In genomic region chr17:41529491-41529915, GRCh38 we compare ENCODE assay signal across 11 cellular contexts. TPM values are rescaled to one million over a fixed set of nuclear protein-coding genes. Genes with fewer than 3 reads are reported as not detected.
DNase-seq lines count a peak whose midpoint lies in the region; ATAC-seq and TF ChIP-seq lines count a peak whose summit lies in the region.
"Had no signal": no experiment of that assay in that cellular context is flagged by ENCODE, and none has a peak within 500 bp of the region (broad histone marks: within the 10 kb centered on the region; RNA-seq: fewer than 3 reads in every experiment).

No MANE protein-coding gene starts in this region.

- no peak overlapping the region for H2BK120ac ChIP-seq in neuronal stem cell (ENCODE audit: low read depth, low read length)

- H3K36me3 ChIP-seq in mammary epithelial cell (ENCODE audit: insufficient read depth, low read length) (no peaks in the 10 kb centered on the region), neuronal stem cell (replicated peaks in 1 of 2; ENCODE audit: control insufficient read depth in 2 of 2, insufficient read depth in 2 of 2, low read length in 2 of 2) (peaks cover 0 to 7% of the 10 kb centered on the region in 2 donors), H7 (replicated peaks; ENCODE audit: control insufficient read depth, insufficient read depth, low read length) (peaks cover 2% of the 10 kb centered on the region)

- H3K4me2 ChIP-seq in mammary epithelial cell (ENCODE audit: insufficient read depth, low read depth, low read length) = peak overlapping the region; percentile 2
- H3K4me2 ChIP-seq in neuronal stem cell (ENCODE audit: insufficient read depth, low read length, poor library complexity, severe bottlenecking) = no peak overlapping the region

- peak overlapping the region; percentile 67 for H3K27ac ChIP-seq in mammary epithelial cell (ENCODE audit: insufficient read depth, low read depth, low read length)
- peak overlapping the region; percentile 61 for H3K27ac ChIP-seq in neuronal stem cell (replicated peaks; ENCODE audit: low read length)

- H3K18ac ChIP-seq in neuronal stem cell (ENCODE audit: low read length) = peak overlapping the region; percentile 81

- no peak overlapping the region for H3K4ac ChIP-seq in neuronal stem cell (ENCODE audit: low read length)

- CTCF ChIA-PET in mammary epithelial cell (lab: Charles Lee; ENCODE audit: low non-redundant PET) = no interaction called here

- H3K9me3 ChIP-seq in mammary epithelial cell (replicated peaks; ENCODE audit: insufficient read depth, low read length) (no peaks in the 10 kb centered on the region), neuronal stem cell (replicated peaks in 1 of 2; ENCODE audit: control insufficient read depth in 2 of 2, insufficient read depth in 1 of 2, low read depth in 1 of 2, low read length in 2 of 2) (no peaks in the 10 kb centered on the region)

- peak overlapping the region; percentile 59 for H2BK12ac ChIP-seq in neuronal stem cell (ENCODE audit: low read length)

- H2BK15ac ChIP-seq in neuronal stem cell (ENCODE audit: low read length) = peak overlapping the region; percentile 76

- H2AK5ac ChIP-seq in neuronal stem cell (ENCODE audit: low read depth, low read length) = peak overlapping the region; percentile 56

- H3K4me3 ChIP-seq in mammary epithelial cell (replicated peaks in 1 of 3; ENCODE audit: insufficient read depth in 1 of 3, low read depth in 2 of 3, low read length in 3 of 3) (no peak overlapping the region), neuronal stem cell (ENCODE audit: low read length in 2 of 2) (no peak overlapping the region), H7 (ENCODE audit: insufficient read depth, low read depth, low read length) (no peak overlapping the region)

- no peak overlapping the region for H2BK5ac ChIP-seq in neuronal stem cell (ENCODE audit: low read length)

- no peak for ATAC-seq in GM21447 (IDR thresholded peaks at IDR 0.05; ENCODE audit: unreplicated experiment)
- ATAC-seq in GM21515 (IDR thresholded peaks at IDR 0.05; ENCODE audit: unreplicated experiment) = no peak

- H3K4me1 ChIP-seq in mammary epithelial cell (ENCODE audit: insufficient read depth, low read length) (peaks cover 24% of the 10 kb centered on the region), neuronal stem cell (ENCODE audit: control insufficient read depth in 2 of 2, insufficient read depth in 1 of 2, low read depth in 1 of 2, low read length in 2 of 2) (peaks cover 0 to 19% of the 10 kb centered on the region in 2 donors)

- no peak overlapping the region for H3K14ac ChIP-seq in neuronal stem cell (ENCODE audit: low read length)

- no peak overlapping the region for H4K8ac ChIP-seq in neuronal stem cell (ENCODE audit: low read depth, low read length)

- H3K27me3 ChIP-seq in mammary epithelial cell (ENCODE audit: insufficient read depth, low read length) (no peaks in the 10 kb centered on the region), neuronal stem cell (ENCODE audit: control insufficient read depth in 3 of 3, insufficient read depth in 3 of 3, low read depth in 1 of 3, low read length in 3 of 3) (peaks cover 0 to 71% (median 0%) of the 10 kb centered on the region in 3 experiments), H7 (ENCODE audit: control insufficient read depth, insufficient read depth, low read length) (peaks cover 14% of the 10 kb centered on the region; the same call in 1 of the 2 replicates)

- DNase-seq in DMS153 treated with DMSO at 0.1 percent for 48 hours (lab: John Stamatoyannopoulos, UW; ENCODE audit: unreplicated experiment) = peak; percentile 81
- DNase-seq in MV-4-11 (lab: John Stamatoyannopoulos, UW) = peak; percentile 48
- no peak for DNase-seq in mammary epithelial cell
- no peak for DNase-seq in neuronal stem cell (ENCODE audit: low spot score)
- DNase-seq in A172 (ENCODE audit: low spot score) = no peak
- DNase-seq in H7 = no peak
- DNase-seq: activated CD8-positive, alpha-beta memory T cell treated with anti-CD3 and anti-CD28 coated beads, Interleukin-2, amount 50 U/mL, for 4 hours; occipital lobe had no signal

- no peak overlapping the region for H3K9ac ChIP-seq in mammary epithelial cell (ENCODE audit: insufficient read depth, low read length)
- no peak overlapping the region for H3K9ac ChIP-seq in neuronal stem cell (ENCODE audit: low read depth, low read length, poor library complexity)

- H4K20me1 ChIP-seq in mammary epithelial cell (ENCODE audit: insufficient read depth, low read length) = no peaks in the 10 kb centered on the region

- BruUV-seq in mammary epithelial cell (replicated peaks; lab: Mats Ljungman, UMichigan) = no TSS peak

- dilution Hi-C loops in mammary epithelial cell (cut with HindIII; ENCODE audit: low sequenced_read_pairs) = no loop called here

- H2AFZ ChIP-seq in mammary epithelial cell (ENCODE audit: low read depth, low read length) (no peak overlapping the region), neuronal stem cell (ENCODE audit: low read length) (no peak overlapping the region)

- intact Hi-C loops in mammary epithelial cell (cut with micrococcal nuclease) = no loop called here

- no peak overlapping the region for H4K91ac ChIP-seq in neuronal stem cell (ENCODE audit: low read depth, low read length, poor library complexity)

- peaks cover 3% of the 10 kb centered on the region for H3K79me1 ChIP-seq in neuronal stem cell (ENCODE audit: low read depth, low read length)

- no peaks in the 10 kb centered on the region for H3K79me2 ChIP-seq in mammary epithelial cell (ENCODE audit: insufficient read depth, low read length)

- H3K23ac ChIP-seq in neuronal stem cell (ENCODE audit: low read depth, low read length, poor library complexity) = no peak overlapping the region

- TF ChIP-seq CTCF in mammary epithelial cell (conservative IDR thresholded peaks at IDR 0.05 in 1 of 2, IDR thresholded peaks at IDR 0.05 in 1 of 2; ENCODE audit: extremely low read depth in 1 of 2, insufficient read depth in 1 of 2, low read depth in 1 of 2, low read length in 2 of 2) = no peak

- in situ Hi-C loops in mammary epithelial cell (cut with MboI; ENCODE audit: low sequenced_read_pairs in 2 of 2) = no loop called here

- WGBS in mammary epithelial cell (ENCODE audit: low coverage, missing lambda C conversion rate) = 97% methylated on average over 5 of the region's 5 CpGs
- no CpG with 5 or more reads among the region's 5 CpGs for WGBS in neuronal stem cell (ENCODE audit: extremely low coverage in 2 of 2, insufficient read length in 2 of 2, insufficient replicate concordance in 1 of 2), 2 donors

RNA-seq across cellular contexts. Expression of gene KRT19, which starts 1.4 kb away (rescaled TPM):
- 10 to 100 TPM in 1 of 2 donors, not detected in 1; 29.3 TPM for total RNA-seq in mammary epithelial cell
- polyA plus RNA-seq in mammary epithelial cell = 1.7 TPM
- not detected for polyA minus RNA-seq in mammary epithelial cell
- polyA plus RNA-seq in neuronal stem cell (2013, experiment 1 of 2) = 106 TPM
- 103 TPM for polyA plus RNA-seq in neuronal stem cell (2013, experiment 2 of 2)
- 8.5 and 11.5 TPM in 2 replicates for total RNA-seq in A172 (2014; rRNA removed; shearing (Covaris generic))
- total RNA-seq in H7 (2014; rRNA removed; shearing (Covaris generic)) = 44.9 and 116 TPM in 2 replicates

RNA-seq across cellular contexts. Expression of gene KRT15, which starts 10.8 kb away (rescaled TPM):
- 1,000 to 10,000 TPM in 1 of 2 donors, 100 to 1,000 TPM in 1; 302 to 1,980 TPM for total RNA-seq in mammary epithelial cell
- 2,083 TPM for polyA plus RNA-seq in mammary epithelial cell
- polyA minus RNA-seq in mammary epithelial cell = 1,726 TPM
- polyA plus RNA-seq in neuronal stem cell (2013, experiment 1 of 2) = 0.01 TPM
- 0.01 TPM for polyA plus RNA-seq in neuronal stem cell (2013, experiment 2 of 2)
- 29.8 and 31.9 TPM in 2 replicates for total RNA-seq in A172 (2014; rRNA removed; shearing (Covaris generic))
- total RNA-seq in H7 (2014; rRNA removed; shearing (Covaris generic)) = 0.52 and 0.59 TPM in 2 replicates

RNA-seq across cellular contexts. Expression of gene KRT13, which starts 24.1 kb away (rescaled TPM):
- total RNA-seq in mammary epithelial cell = 1 to 10 TPM in 1 of 2 donors, under 1 TPM in 1; 0.17 to 1.4 TPM
- polyA plus RNA-seq in mammary epithelial cell = 1.2 TPM
- not detected for polyA minus RNA-seq in mammary epithelial cell
- 0.01 TPM for polyA plus RNA-seq in neuronal stem cell (2013, experiment 1 of 2)
- not detected for polyA plus RNA-seq in neuronal stem cell (2013, experiment 2 of 2)
- total RNA-seq in A172 (2014; rRNA removed; shearing (Covaris generic)) = 2.7 and 2.8 TPM in 2 replicates
- total RNA-seq in H7 (2014; rRNA removed; shearing (Covaris generic)) = not detected in 2 replicates
- total RNA-seq: temporal lobe had no signal

RNA-seq across cellular contexts. Expression of gene KRT36, which starts 39.8 kb away (rescaled TPM):
- not detected for total RNA-seq in mammary epithelial cell
- not detected for polyA plus RNA-seq in mammary epithelial cell
- not detected for polyA minus RNA-seq in mammary epithelial cell
- polyA plus RNA-seq in neuronal stem cell (2013, experiment 1 of 2) = not detected
- not detected for polyA plus RNA-seq in neuronal stem cell (2013, experiment 2 of 2)
- total RNA-seq in A172 (2014; rRNA removed; shearing (Covaris generic)) = 0.05 TPM in 1 of 2 replicates, not detected in the other
- total RNA-seq in H7 (2014; rRNA removed; shearing (Covaris generic)) = not detected in 2 replicates
- total RNA-seq: occipital lobe, temporal lobe had no signal

RNA-seq across cellular contexts. Expression of gene KRT9, which starts 42.4 kb away (rescaled TPM):
- total RNA-seq in mammary epithelial cell = under 1 TPM; 0.17 to 0.80 TPM
- polyA plus RNA-seq in mammary epithelial cell = 0.35 TPM
- polyA minus RNA-seq in mammary epithelial cell = not detected
- not detected for polyA plus RNA-seq in neuronal stem cell (2013, experiment 1 of 2)
- not detected for polyA plus RNA-seq in neuronal stem cell (2013, experiment 2 of 2)
- not detected in 2 replicates for total RNA-seq in A172 (2014; rRNA removed; shearing (Covaris generic))
- not detected in 2 replicates for total RNA-seq in H7 (2014; rRNA removed; shearing (Covaris generic))
- total RNA-seq: occipital lobe, temporal lobe had no signal

Comparison
In these comparisons a context has a peak if more than half of its experiments do, and no peak if none do; other contexts are left out.
1. DNase-seq: peak in DMS153 treated with DMSO at 0.1 percent for 48 hours (single experiment) and MV-4-11 (single experiment); none in mammary epithelial cell (single experiment), neuronal stem cell (single experiment), A172 (single experiment) and H7 (single experiment).
2. RNA of gene KRT15, which starts 10.8 kb away (total RNA-seq): 302 to 1,980 TPM in mammary epithelial cell and 29.8 to 31.9 TPM in A172; 0.52 to 0.59 TPM in H7; every median in the first group is over 10 times any median in the second.